2 cellular contexts compared by ENCODE assay signal in genomic region chr7:31488562-31489203, GRCh38.
TF ChIP-seq lines count a peak whose summit lies in the region.

No MANE protein-coding gene starts in this region.

TF ChIP-seq in K562, 482 proteins besides CTCF, POLR2A, EP300 and RAD21:
- no peak for TF ChIP-seq GABPB1 (CRISPR knock-in tag; IDR thresholded peaks at IDR 0.05)
- TF ChIP-seq DEAF1 (CRISPR knock-in tag; IDR thresholded peaks at IDR 0.05): 0 out of 2 replicates have a peak, but pooled peaks have one; percentile 16
- TF ChIP-seq EGR1 (conservative IDR thresholded peaks at IDR 0.05): peak; percentile 45
- peak; percentile 84 for TF ChIP-seq SMC3 (conservative IDR thresholded peaks at IDR 0.05; ENCODE audit: insufficient read depth, low read depth, low read length)
- no peak for TF ChIP-seq NFE2L1 (tag; IDR thresholded peaks at IDR 0.05; ENCODE audit: borderline replicate concordance, low read depth)
- TF ChIP-seq CTCFL (IDR thresholded peaks at IDR 0.05; ENCODE audit: borderline replicate concordance, insufficient read depth, low read depth, low read length, poor library complexity, severe bottlenecking): peak; percentile 36

TF ChIP-seq in HepG2, 621 proteins besides CTCF, POLR2A, EP300 and RAD21:
- TF ChIP-seq ZNF235 (CRISPR knock-in tag; IDR thresholded peaks at IDR 0.05; ENCODE audit: borderline replicate concordance) (no peak), ARHGAP35 (CRISPR knock-in tag; IDR thresholded peaks at IDR 0.05; ENCODE audit: borderline replicate concordance) (no peak), JUNB (CRISPR knock-in tag; IDR thresholded peaks at IDR 0.05; ENCODE audit: borderline replicate concordance) (no peak), HMG20B (CRISPR knock-in tag; conservative IDR thresholded peaks at IDR 0.05) (no peak), SMC3 (IDR thresholded peaks at IDR 0.05; ENCODE audit: low read length) (peak; percentile 44; the same call in 1 of the 2 replicates), ZNF333 (CRISPR knock-in tag; IDR thresholded peaks at IDR 0.05; ENCODE audit: borderline replicate concordance) (no peak), STAG1 (CRISPR knock-in tag; IDR thresholded peaks at IDR 0.05) (peak; percentile 58), HNRNPUL1 (IDR thresholded peaks at IDR 0.05; ENCODE audit: low read depth, low read length) (no peak), ZNF614 (CRISPR knock-in tag; IDR thresholded peaks at IDR 0.05; ENCODE audit: borderline replicate concordance) (no peak), SNAPC5 (CRISPR knock-in tag; IDR thresholded peaks at IDR 0.05; ENCODE audit: borderline replicate concordance) (no peak), MZF1 (CRISPR knock-in tag; IDR thresholded peaks at IDR 0.05; ENCODE audit: borderline replicate concordance) (no peak), SNAPC4 (CRISPR knock-in tag; IDR thresholded peaks at IDR 0.05) (no peak), SP1 (IDR thresholded peaks at IDR 0.05) (no peak), SP1 (CRISPR knock-in tag; IDR thresholded peaks at IDR 0.05) (no peak), DNMT3B (CRISPR knock-in tag; conservative IDR thresholded peaks at IDR 0.05) (no peak), SIN3A (IDR thresholded peaks at IDR 0.05; ENCODE audit: borderline replicate concordance, low read depth, low read length) (no peak)
